8 cellular contexts compared by ENCODE assay signal in genomic region chrX:64205735-64206491, GRCh38. TPM values are rescaled to one million over a fixed set of nuclear protein-coding genes. Genes with fewer than 3 reads are reported as not detected.
DNase-seq lines count a peak whose midpoint lies in the region; ATAC-seq and TF ChIP-seq lines count a peak whose summit lies in the region.

No MANE protein-coding gene starts in this region.

- peak overlapping the region; percentile 91 to 96 for H3K27ac ChIP-seq in liver (ENCODE audit: low read depth in 1 of 2, low read length in 2 of 2)

- H3K4me3 ChIP-seq in liver (ENCODE audit: low read depth in 1 of 3, low read length in 3 of 3) = peak overlapping the region in 2 of 3 donors; percentile 75 to 82

- H3K9ac ChIP-seq in liver (ENCODE audit: low read depth in 1 of 2, low read length in 2 of 2) = peak overlapping the region; percentile 52 to 73

- peaks cover 0 to 32% (median 20%) of the 10 kb centered on the region in 4 donors for H3K4me1 ChIP-seq in liver (ENCODE audit: control insufficient read depth in 4 of 4, insufficient read depth in 4 of 4, low read length in 3 of 4)

- peak in 1 of 2 donors; percentile 25 for TF ChIP-seq RAD21 in liver (IDR thresholded peaks at IDR 0.05)

- TF ChIP-seq CTCF in liver (IDR thresholded peaks at IDR 0.05; ENCODE audit: low read depth, low read length, missing input control) = peak; percentile 1

- WGBS in liver = under 1% methylated on average over 45 of the region's 45 CpGs

- no peaks in the 10 kb centered on the region for H3K36me3 ChIP-seq in liver (ENCODE audit: control insufficient read depth in 4 of 4, insufficient read depth in 3 of 4, low read depth in 1 of 4, low read length in 3 of 4)

- peak; percentile 23 to 92 (median 82) for DNase-seq in C1 segment of cervical spinal cord (lab: John Stamatoyannopoulos, UW)
- peak; percentile 29 for DNase-seq in GM19240 (ENCODE audit: insufficient read length, low spot score)
- DNase-seq in NCI-H524 treated with DMSO at 0.1 percent for 48 hours (lab: John Stamatoyannopoulos, UW) = peak; percentile 86
- DNase-seq in activated CD4-positive, alpha-beta T cell treated with anti-CD3 and anti-CD28 coated beads, Interleukin-2, amount 50 U/mL, for 1 hour = peak; percentile 85
- peak; percentile 84 for DNase-seq in dedifferentiated amniotic fluid mesenchymal stem cell (ENCODE audit: extremely low spot score)
- peak; percentile 83 for DNase-seq in stimulated activated CD4-positive, alpha-beta T cell treated with anti-CD3 and anti-CD28 coated beads, Interleukin-4, amount 100 ng/mL, for 1 hour

- no peaks in the 10 kb centered on the region for H3K9me3 ChIP-seq in liver (ENCODE audit: control insufficient read depth in 4 of 4, low read length in 3 of 4)

- ATAC-seq in HG03457 (IDR thresholded peaks at IDR 0.05; ENCODE audit: unreplicated experiment) = peak; percentile 90

- H3K27me3 ChIP-seq in liver (ENCODE audit: control insufficient read depth in 4 of 4, insufficient read depth in 4 of 4, low read length in 3 of 4) = no peaks in the 10 kb centered on the region

TF ChIP-seq in liver, 16 proteins besides CTCF, POLR2A, EP300 and RAD21:
- no peak for TF ChIP-seq ZBTB33 (IDR thresholded peaks at IDR 0.05)
- TF ChIP-seq MAX (IDR thresholded peaks at IDR 0.05) = peak; percentile 74
- TF ChIP-seq JUND (IDR thresholded peaks at IDR 0.05) = no peak
- TF ChIP-seq SP1 (IDR thresholded peaks at IDR 0.05) = peak; percentile 64
- peak; percentile 42 for TF ChIP-seq YY1 (IDR thresholded peaks at IDR 0.05)
- peak in 1 of 2 donors; percentile 4 for TF ChIP-seq RXRA (IDR thresholded peaks at IDR 0.05)
- TF ChIP-seq FOXA2 (IDR thresholded peaks at IDR 0.05) = no peak
- TF ChIP-seq FOXA1 (IDR thresholded peaks at IDR 0.05) = no peak
- peak; percentile 78 to 93 for TF ChIP-seq EGR1 (IDR thresholded peaks at IDR 0.05; ENCODE audit: low read depth in 2 of 2)
- TF ChIP-seq TAF1 (conservative IDR thresholded peaks at IDR 0.05) = peak; percentile 60
- no peak for TF ChIP-seq NR2F2 (IDR thresholded peaks at IDR 0.05)
- TF ChIP-seq HNF4G (IDR thresholded peaks at IDR 0.05) = no peak
- TF ChIP-seq HNF4A (conservative IDR thresholded peaks at IDR 0.05) = peak in 1 of 2 donors; percentile 36
- peak; percentile 67 for TF ChIP-seq REST (IDR thresholded peaks at IDR 0.05)
- no peak for TF ChIP-seq ATF3 (IDR thresholded peaks at IDR 0.05)
- TF ChIP-seq GABPA (IDR thresholded peaks at IDR 0.05 in 1 of 2, conservative IDR thresholded peaks at IDR 0.05 in 1 of 2) = no peak
TF ChIP-seq in liver: peak in this region for 8.

RNA-seq across cellular contexts. Expression of gene AMER1, which starts 0.4 kb away (rescaled TPM):
- total RNA-seq in liver = 1 to 10 TPM; 2.7 to 5.2 TPM
- 1 to 10 TPM in 1 of 2 donors, under 1 TPM in 1; 0.40 to 1.3 TPM for polyA plus RNA-seq in liver

RNA-seq across cellular contexts. Expression of gene ASB12, which starts 24.5 kb away (rescaled TPM):
- total RNA-seq in liver = not detected
- under 1 TPM in 1 of 2 donors, not detected in 1; 0.03 TPM for polyA plus RNA-seq in liver

Comparison
In these comparisons a context has a peak if more than half of its experiments do, and no peak if none do; other contexts are left out.
1. Peak in every context shown above with its lines: DNase-seq, ATAC-seq, H3K4me3 ChIP-seq and H3K27ac ChIP-seq.
2. DNase-seq: peak in every context shown above with its lines; median percentile 86 in NCI-H524 treated with DMSO at 0.1 percent for 48 hours; 85 in activated CD4-positive, alpha-beta T cell treated with anti-CD3 and anti-CD28 coated beads, Interleukin-2, amount 50 U/mL, for 1 hour; 84 in dedifferentiated amniotic fluid mesenchymal stem cell; 83 in stimulated activated CD4-positive, alpha-beta T cell treated with anti-CD3 and anti-CD28 coated beads, Interleukin-4, amount 100 ng/mL, for 1 hour; 82 in C1 segment of cervical spinal cord; 29 in GM19240.